23 cellular contexts compared by ENCODE assay signal in the genomic region with DNA sequence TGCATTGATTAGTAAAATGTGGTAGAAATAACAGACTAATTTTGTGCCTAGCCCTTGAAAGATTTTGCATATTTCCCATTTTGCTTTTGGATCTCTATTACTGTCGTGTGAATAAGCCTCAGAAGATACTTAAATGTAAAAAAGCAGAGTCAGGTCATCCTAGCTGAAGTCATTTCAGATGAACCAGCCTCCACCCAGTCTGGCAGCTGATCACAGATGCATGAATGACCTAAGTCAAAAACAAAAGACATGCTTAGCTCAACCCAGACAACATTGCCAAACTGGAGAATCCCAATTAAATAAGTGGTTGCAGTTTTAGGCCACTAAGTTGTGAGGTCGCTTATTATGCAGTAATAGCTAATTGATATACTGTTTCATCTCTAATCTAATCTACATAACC.
A peak's percentile ranks its signal among the peaks of the same experiment; 100 is the strongest.
DNase-seq lines count a peak whose midpoint lies in the region; ATAC-seq and TF ChIP-seq lines count a peak whose summit lies in the region.
"Had no signal": no experiment of that assay in that cellular context is flagged by ENCODE, and none has a peak within 500 bp of the region (broad histone marks: within the 10 kb centered on the region; RNA-seq: fewer than 3 reads in every experiment).

No MANE protein-coding gene starts in this region.

- H3K9me2 ChIP-seq in SK-N-SH: no peaks in the 10 kb centered on the region

- H3K9me3 ChIP-seq in SK-N-SH: no peaks in the 10 kb centered on the region
- H3K9me3 ChIP-seq: BE2C, HAP-1 had no signal

- no peak overlapping the region for H3K4me2 ChIP-seq in SK-N-SH

- CTCF ChIA-PET in SK-N-SH (lab: Yijun Ruan, JAX): no interaction called here

- H2AFZ ChIP-seq in SK-N-SH (ENCODE audit: low read depth): peak overlapping the region; percentile 44; the same call in 1 of the 2 replicates

- TF ChIP-seq CTCF in SK-N-SH (IDR thresholded peaks at IDR 0.05): no peak

- no peak overlapping the region for H3K27ac ChIP-seq in SK-N-SH (ENCODE audit: low read depth in 2 of 2, low read length in 1 of 2)

- H3K4me3 ChIP-seq in SK-N-SH (ENCODE audit: low read depth in 2 of 2, low read length in 1 of 2): no peak overlapping the region
- H3K4me3 ChIP-seq: HAP-1 had no signal

- TF ChIP-seq EP300 in SK-N-SH (IDR thresholded peaks at IDR 0.05; ENCODE audit: borderline replicate concordance in 1 of 2, low read depth in 1 of 2, low read length in 1 of 2): no peak

- no peak for TF ChIP-seq RAD21 in SK-N-SH (IDR thresholded peaks at IDR 0.05; ENCODE audit: low read length)

- H3K27me3 ChIP-seq in SK-N-SH (ENCODE audit: insufficient read depth): no peaks in the 10 kb centered on the region

- H4K20me1 ChIP-seq in SK-N-SH (ENCODE audit: insufficient read depth): no peaks in the 10 kb centered on the region

- H3K79me2 ChIP-seq in SK-N-SH (ENCODE audit: insufficient read depth): no peaks in the 10 kb centered on the region

- H3K9ac ChIP-seq in SK-N-SH: no peak overlapping the region

- DNase-seq in SK-N-SH: no peak
- peak; percentile 14 for DNase-seq in fibroblast of gingiva (ENCODE audit: low read depth)
- peak; percentile 12 for DNase-seq in myocyte (ENCODE audit: low read depth)
- no peak for DNase-seq in SKM-1 (lab: John Stamatoyannopoulos, UW; ENCODE audit: unreplicated experiment)
- DNase-seq in posterior cingulate gyrus: no peak
- no peak for DNase-seq in putamen (ENCODE audit: low spot score)
- DNase-seq: 8988T; BE2C; CD4-positive, CD25-positive, alpha-beta regulatory T cell; COR-L47; Kasumi-1; MM.1S; NCI-H1092; NCI-H146; NCI-H2081 treated with DMSO at 0.1 percent for 48 hours; NCI-H2227 treated with DMSO at 0.1 percent for 48 hours; NCI-H524 treated with DMSO at 0.1 percent for 48 hours; PC-3; RPMI8226; SHP77 treated with DMSO at 0.1 percent for 48 hours had no signal

- intact Hi-C loops in posterior cingulate gyrus (cut with DNase I): no loop called here

- POLR2A ChIA-PET in SK-N-SH (lab: Yijun Ruan, JAX): no interaction called here

- no peaks in the 10 kb centered on the region for H3K36me3 ChIP-seq in SK-N-SH (replicated peaks in 1 of 2; ENCODE audit: control insufficient read depth in 1 of 2, insufficient read depth in 2 of 2, low read length in 1 of 2)
- H3K36me3 ChIP-seq: BE2C, HAP-1 had no signal

- ATAC-seq in SK-N-SH treated with all-trans-retinoic acid at 6 μM for 48 hours (no peak), esophagus mucosa (no peak)
- ATAC-seq: PC-3 had no signal

- H3K4me1 ChIP-seq in SK-N-SH (ENCODE audit: control insufficient read depth in 1 of 2, insufficient read depth in 2 of 2, low read depth in 1 of 2, low read length in 1 of 2): no peaks in the 10 kb centered on the region
- H3K4me1 ChIP-seq: HAP-1 had no signal

- H3F3A ChIP-seq in SK-N-SH (replicated peaks; ENCODE audit: insufficient read depth): no peaks in the 10 kb centered on the region

- 62% methylated on average over 2 of the region's 2 CpGs for WGBS in SK-N-SH (ENCODE audit: low lambda C conversion rate)

TF ChIP-seq in SK-N-SH, 30 proteins besides CTCF, POLR2A, EP300 and RAD21:
- TF ChIP-seq NRF1 (IDR thresholded peaks at IDR 0.05; ENCODE audit: low read depth, low read length) (no peak), RXRA (IDR thresholded peaks at IDR 0.05; ENCODE audit: borderline replicate concordance, low read depth) (no peak), JUND (IDR thresholded peaks at IDR 0.05) (no peak), USF2 (IDR thresholded peaks at IDR 0.05; ENCODE audit: borderline replicate concordance, low read depth, low read length) (no peak), YY1 (IDR thresholded peaks at IDR 0.05; ENCODE audit: low read depth) (no peak)
- TF ChIP-seq, protein P1, sequence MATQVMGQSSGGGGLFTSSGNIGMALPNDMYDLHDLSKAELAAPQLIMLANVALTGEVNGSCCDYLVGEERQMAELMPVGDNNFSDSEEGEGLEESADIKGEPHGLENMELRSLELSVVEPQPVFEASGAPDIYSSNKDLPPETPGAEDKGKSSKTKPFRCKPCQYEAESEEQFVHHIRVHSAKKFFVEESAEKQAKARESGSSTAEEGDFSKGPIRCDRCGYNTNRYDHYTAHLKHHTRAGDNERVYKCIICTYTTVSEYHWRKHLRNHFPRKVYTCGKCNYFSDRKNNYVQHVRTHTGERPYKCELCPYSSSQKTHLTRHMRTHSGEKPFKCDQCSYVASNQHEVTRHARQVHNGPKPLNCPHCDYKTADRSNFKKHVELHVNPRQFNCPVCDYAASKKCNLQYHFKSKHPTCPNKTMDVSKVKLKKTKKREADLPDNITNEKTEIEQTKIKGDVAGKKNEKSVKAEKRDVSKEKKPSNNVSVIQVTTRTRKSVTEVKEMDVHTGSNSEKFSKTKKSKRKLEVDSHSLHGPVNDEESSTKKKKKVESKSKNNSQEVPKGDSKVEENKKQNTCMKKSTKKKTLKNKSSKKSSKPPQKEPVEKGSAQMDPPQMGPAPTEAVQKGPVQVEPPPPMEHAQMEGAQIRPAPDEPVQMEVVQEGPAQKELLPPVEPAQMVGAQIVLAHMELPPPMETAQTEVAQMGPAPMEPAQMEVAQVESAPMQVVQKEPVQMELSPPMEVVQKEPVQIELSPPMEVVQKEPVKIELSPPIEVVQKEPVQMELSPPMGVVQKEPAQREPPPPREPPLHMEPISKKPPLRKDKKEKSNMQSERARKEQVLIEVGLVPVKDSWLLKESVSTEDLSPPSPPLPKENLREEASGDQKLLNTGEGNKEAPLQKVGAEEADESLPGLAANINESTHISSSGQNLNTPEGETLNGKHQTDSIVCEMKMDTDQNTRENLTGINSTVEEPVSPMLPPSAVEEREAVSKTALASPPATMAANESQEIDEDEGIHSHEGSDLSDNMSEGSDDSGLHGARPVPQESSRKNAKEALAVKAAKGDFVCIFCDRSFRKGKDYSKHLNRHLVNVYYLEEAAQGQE (IDR thresholded peaks at IDR 0.05; ENCODE audit: low read depth, low read length): no peak
- TF ChIP-seq, protein P2, sequence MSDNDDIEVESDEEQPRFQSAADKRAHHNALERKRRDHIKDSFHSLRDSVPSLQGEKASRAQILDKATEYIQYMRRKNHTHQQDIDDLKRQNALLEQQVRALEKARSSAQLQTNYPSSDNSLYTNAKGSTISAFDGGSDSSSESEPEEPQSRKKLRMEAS (IDR thresholded peaks at IDR 0.05; ENCODE audit: low read depth): no peak
TF ChIP-seq in SK-N-SH: peak in this region for 0.

TF ChIP-seq in SK-N-SH treated with all-trans-retinoic acid at 6 μM for 48 hours, 23 proteins besides CTCF, POLR2A, EP300 and RAD21:
- no peak for TF ChIP-seq CREB5 (CRISPR knock-in tag; IDR thresholded peaks at IDR 0.05; ENCODE audit: low read depth)
- no peak for TF ChIP-seq CSDC2 (CRISPR knock-in tag; IDR thresholded peaks at IDR 0.05)
- no peak for TF ChIP-seq PPARA (CRISPR knock-in tag; IDR thresholded peaks at IDR 0.05; ENCODE audit: borderline replicate concordance)

Comparison
In these comparisons a context has a peak if more than half of its experiments do, and no peak if none do; other contexts are left out.
1. DNase-seq: peak in fibroblast of gingiva (single experiment) and myocyte (single experiment); none in SK-N-SH (single experiment), SKM-1 (single experiment), posterior cingulate gyrus (0 of 10) and putamen (single experiment).